1 cellular context compared by ENCODE assay signal in genomic region chr17:42535400-42536047, GRCh38.
TF ChIP-seq lines count a peak whose summit lies in the region.

No MANE protein-coding gene starts in this region.

TF ChIP-seq in K562, 482 proteins besides CTCF, POLR2A, EP300 and RAD21 (continued from another document and continues in another):
- TF ChIP-seq MBD1 (CRISPR knock-in tag; IDR thresholded peaks at IDR 0.05) = no peak
- peak; percentile 13; the same call in 1 of the 2 replicates for TF ChIP-seq CTBP1 (IDR thresholded peaks at IDR 0.05; ENCODE audit: borderline replicate concordance)
- no peak for TF ChIP-seq PHB2 (IDR thresholded peaks at IDR 0.05; ENCODE audit: low read depth)
- TF ChIP-seq HMG20A (CRISPR knock-in tag; conservative IDR thresholded peaks at IDR 0.05) = no peak
- TF ChIP-seq SNRNP70 (optimal IDR thresholded peaks at IDR 0.05; ENCODE audit: low read depth, low read length) = no peak
- no peak for TF ChIP-seq TSC22D4 (tag; IDR thresholded peaks at IDR 0.05)
- no peak for TF ChIP-seq RB1 (IDR thresholded peaks at IDR 0.05; ENCODE audit: low read depth)
- peak; percentile 84 for TF ChIP-seq ATF4 (CRISPR knock-in tag; IDR thresholded peaks at IDR 0.05)
- TF ChIP-seq PATZ1 (CRISPR knock-in tag; IDR thresholded peaks at IDR 0.05; ENCODE audit: borderline replicate concordance) = peak; percentile 89; the same call in 1 of the 2 replicates
- peak; percentile 100 for TF ChIP-seq ZNF592 (IDR thresholded peaks at IDR 0.05)
- peak; percentile 90; the same call in 1 of the 2 replicates for TF ChIP-seq PHB (CRISPR knock-in tag; IDR thresholded peaks at IDR 0.05)
- TF ChIP-seq ZNF695 (CRISPR knock-in tag; IDR thresholded peaks at IDR 0.05) = peak; percentile 90; the same call in 1 of the 2 replicates
- TF ChIP-seq ZNF778 (CRISPR knock-in tag; IDR thresholded peaks at IDR 0.05) = no peak
- TF ChIP-seq REST (CRISPR knock-in tag; IDR thresholded peaks at IDR 0.05; ENCODE audit: low read depth) = peak; percentile 86
- TF ChIP-seq FOXO4 (CRISPR knock-in tag; IDR thresholded peaks at IDR 0.05) = 0 out of 2 replicates have a peak, but pooled peaks have one; percentile 82
- no peak for TF ChIP-seq SP1 (CRISPR knock-in tag; IDR thresholded peaks at IDR 0.05)
- TF ChIP-seq ZNF780A (CRISPR knock-in tag; IDR thresholded peaks at IDR 0.05) = peak; percentile 82; the same call in 1 of the 2 replicates
- TF ChIP-seq ARID3B (CRISPR knock-in tag; IDR thresholded peaks at IDR 0.05; ENCODE audit: borderline replicate concordance) = peak; percentile 95
- peak; percentile 82 for TF ChIP-seq NFRKB (IDR thresholded peaks at IDR 0.05; ENCODE audit: low read depth)
- no peak for TF ChIP-seq PRMT5 (CRISPR knock-in tag; IDR thresholded peaks at IDR 0.05)
- TF ChIP-seq ZFP36 (IDR thresholded peaks at IDR 0.05; ENCODE audit: low read depth, low read length, partially characterized antibody) = no peak
- no peak for TF ChIP-seq TEAD4 (IDR thresholded peaks at IDR 0.05; ENCODE audit: low read length)
- TF ChIP-seq TEAD4 (CRISPR knock-in tag; IDR thresholded peaks at IDR 0.05; ENCODE audit: borderline replicate concordance) = no peak
- TF ChIP-seq TBL1XR1 (IDR thresholded peaks at IDR 0.05; ENCODE audit: low read length in 2 of 2) = no peak
- peak; percentile 70 for TF ChIP-seq ZKSCAN3 (CRISPR knock-in tag; IDR thresholded peaks at IDR 0.05)
- no peak for TF ChIP-seq ZNF518B (CRISPR knock-in tag; IDR thresholded peaks at IDR 0.05)
- 0 out of 2 replicates have a peak, but pooled peaks have one; percentile 33 for TF ChIP-seq ELK3 (CRISPR knock-in tag; IDR thresholded peaks at IDR 0.05)
- no peak for TF ChIP-seq MBD2 (IDR thresholded peaks at IDR 0.05; ENCODE audit: borderline replicate concordance, low read depth)
- TF ChIP-seq TCF7L2 (IDR thresholded peaks at IDR 0.05; ENCODE audit: low read depth, low read length) = no peak
- TF ChIP-seq ARHGAP35 (IDR thresholded peaks at IDR 0.05; ENCODE audit: partially characterized antibody) = no peak
- no peak for TF ChIP-seq CBFB (CRISPR knock-in tag; IDR thresholded peaks at IDR 0.05)
- TF ChIP-seq CHD4 (IDR thresholded peaks at IDR 0.05; ENCODE audit: insufficient read depth, insufficient replicate concordance, low read depth, low read length, poor library complexity, severe bottlenecking) = no peak
- TF ChIP-seq ZSCAN29 (IDR thresholded peaks at IDR 0.05) = no peak
- TF ChIP-seq ZNF395 (CRISPR knock-in tag; IDR thresholded peaks at IDR 0.05) = peak; percentile 99
- no peak; the same call in 1 of the 2 replicates for TF ChIP-seq MTA1 (IDR thresholded peaks at IDR 0.05; ENCODE audit: borderline replicate concordance)
